28 cellular contexts compared by ENCODE assay signal in the genomic region with DNA sequence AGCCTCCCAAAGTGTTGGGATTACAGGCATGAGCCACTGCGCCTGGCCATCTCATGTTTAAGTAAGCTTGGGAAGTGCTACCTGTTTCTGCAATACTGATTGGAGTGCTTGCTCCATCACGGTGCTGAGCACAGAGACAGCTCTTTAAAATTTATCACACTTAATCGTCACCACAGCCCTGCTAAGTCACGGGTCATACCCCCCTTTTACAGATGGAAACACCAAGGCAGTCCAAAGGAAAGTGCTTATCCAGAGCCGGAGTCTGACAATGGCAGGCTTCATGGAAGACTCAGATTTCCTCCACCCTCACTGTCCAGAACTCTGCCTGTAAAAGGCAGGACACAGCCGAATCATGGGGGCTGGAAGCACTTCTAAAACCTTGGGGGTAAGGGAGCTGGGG. TPM values are rescaled to one million over a fixed set of nuclear protein-coding genes. Genes with fewer than 3 reads are reported as not detected.
"Had no signal": no experiment of that assay in that cellular context is flagged by ENCODE, and none has a peak within 500 bp of the region (broad histone marks: within the 10 kb centered on the region; RNA-seq: fewer than 3 reads in every experiment).

No MANE protein-coding gene starts in this region.

- H3K36me3 Mint-ChIP-seq: natural killer cell had no signal

- H3K4me3 ChIP-seq: esophagus squamous epithelium, gastroesophageal sphincter, mucosa of descending colon, psoas muscle, spleen, stomach, thoracic aorta, transverse colon had no signal

- H3K36me3 ChIP-seq: gastroesophageal sphincter, thoracic aorta, transverse colon had no signal

- H3K27me3 ChIP-seq: esophagus squamous epithelium, gastroesophageal sphincter, spleen, stomach, transverse colon had no signal

- H3K9me3 ChIP-seq: esophagus squamous epithelium, gastroesophageal sphincter, mucosa of descending colon, psoas muscle, spleen, stomach, thoracic aorta, transverse colon had no signal

- H3K27ac Mint-ChIP-seq: dendritic cell treated with granulocyte-macrophage colony-stimulating factor and Interleukin-4, amounts not matched to agents 40 ng/mL and 50 ng/mL, for 4 days; natural killer cell had no signal

- H3K27ac ChIP-seq: esophagus squamous epithelium, gastroesophageal sphincter, psoas muscle, spleen, stomach, thoracic aorta, transverse colon had no signal

- H3K27me3 Mint-ChIP-seq: dendritic cell treated with granulocyte-macrophage colony-stimulating factor and Interleukin-4, amounts not matched to agents 40 ng/mL and 50 ng/mL, for 4 days; effector memory CD8-positive, alpha-beta T cell had no signal

- H3K9me3 Mint-ChIP-seq: dendritic cell treated with granulocyte-macrophage colony-stimulating factor and Interleukin-4, amounts not matched to agents 40 ng/mL and 50 ng/mL, for 4 days; effector memory CD8-positive, alpha-beta T cell; natural killer cell had no signal

- DNase-seq: effector memory CD8-positive, alpha-beta T cell; esophagus squamous epithelium; foreskin fibroblast; glutamatergic neuron; islet precursor cell; mammary epithelial cell; mucosa of descending colon; natural killer cell; psoas muscle; retina; spleen; stimulated activated CD4-positive, alpha-beta T cell treated with anti-CD3 and anti-CD28 coated beads, Interleukin-15, amount 100 ng/mL, for 24 hours; stimulated activated CD4-positive, alpha-beta T cell treated with anti-CD3 and anti-CD28 coated beads, Interleukin-1b, Interleukin-23, amount 100 ng/mL, for 48 hours; stimulated activated CD4-positive, alpha-beta T cell treated with anti-CD3 and anti-CD28 coated beads, Interleukin-4, amount 100 ng/mL, for 24 hours; stimulated activated naive CD4-positive, alpha-beta T cell; stomach; substantia nigra; transverse colon had no signal

- ATAC-seq: effector memory CD8-positive, alpha-beta T cell; gastroesophageal sphincter; left lobe of liver; mucosa of descending colon; natural killer cell; psoas muscle; sciatic nerve had no signal

- H3K4me3 Mint-ChIP-seq: dendritic cell treated with granulocyte-macrophage colony-stimulating factor and Interleukin-4, amounts not matched to agents 40 ng/mL and 50 ng/mL, for 4 days; effector memory CD8-positive, alpha-beta T cell had no signal

RNA-seq across cellular contexts. Expression of a gene that starts 2.7 kb away (rescaled TPM):
- total RNA-seq: esophagus squamous epithelium, left lobe of liver, lower leg skin, mammary epithelial cell, natural killer cell, omental fat pad, skeletal muscle tissue, stomach, thoracic aorta, transverse colon had no signal

RNA-seq across cellular contexts. Expression of a gene that starts 5.8 kb away (rescaled TPM):
- total RNA-seq: epithelial cell of proximal tubule, esophagus squamous epithelium, lower leg skin, mammary epithelial cell, natural killer cell, omental fat pad, sciatic nerve, skeletal muscle tissue, stomach, thoracic aorta, urinary bladder had no signal
